In genomic region chr16:52501746-52502145, GRCh38 we compare ENCODE assay signal across 1 cellular context.
TF ChIP-seq lines count a peak whose summit lies in the region.

No MANE protein-coding gene starts in this region.

TF ChIP-seq in GM23338, 12 proteins besides CTCF, POLR2A, EP300 and RAD21 (continued from another document):
- TF ChIP-seq REST (IDR thresholded peaks at IDR 0.05; ENCODE audit: unreplicated experiment) (no peak), POLR2AphosphoS5 (IDR thresholded peaks at IDR 0.05; ENCODE audit: low read depth) (no peak), JUNB (IDR thresholded peaks at IDR 0.05; ENCODE audit: unreplicated experiment) (no peak)
- TF ChIP-seq, protein P1, sequence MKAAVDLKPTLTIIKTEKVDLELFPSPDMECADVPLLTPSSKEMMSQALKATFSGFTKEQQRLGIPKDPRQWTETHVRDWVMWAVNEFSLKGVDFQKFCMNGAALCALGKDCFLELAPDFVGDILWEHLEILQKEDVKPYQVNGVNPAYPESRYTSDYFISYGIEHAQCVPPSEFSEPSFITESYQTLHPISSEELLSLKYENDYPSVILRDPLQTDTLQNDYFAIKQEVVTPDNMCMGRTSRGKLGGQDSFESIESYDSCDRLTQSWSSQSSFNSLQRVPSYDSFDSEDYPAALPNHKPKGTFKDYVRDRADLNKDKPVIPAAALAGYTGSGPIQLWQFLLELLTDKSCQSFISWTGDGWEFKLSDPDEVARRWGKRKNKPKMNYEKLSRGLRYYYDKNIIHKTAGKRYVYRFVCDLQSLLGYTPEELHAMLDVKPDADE (IDR thresholded peaks at IDR 0.05): no peak
TF ChIP-seq in GM23338: peak in this region for 0.
